In the genomic region with DNA sequence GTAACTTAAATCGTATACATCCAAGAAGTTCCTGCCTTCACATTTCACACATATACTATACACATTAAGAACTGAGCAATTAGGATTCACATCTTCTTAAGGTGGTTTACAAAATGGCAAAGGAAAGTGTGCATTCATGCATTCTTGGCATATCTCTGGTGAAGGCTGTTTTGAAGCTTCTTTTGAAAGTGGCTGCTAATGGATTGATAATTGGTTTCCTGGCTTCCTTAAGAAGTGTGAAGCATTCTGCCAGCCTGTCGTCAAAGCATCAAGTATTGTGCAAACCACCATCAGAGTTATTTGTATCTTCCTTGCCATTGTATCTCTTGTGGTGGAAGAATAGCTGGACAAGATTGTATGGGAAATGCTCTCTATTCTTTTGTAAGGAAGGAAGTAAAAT, we compare ENCODE assay signal across 30 cellular contexts.
"Had no signal": no experiment of that assay in that cellular context is flagged by ENCODE, and none has a peak within 500 bp of the region (broad histone marks: within the 10 kb centered on the region; RNA-seq: fewer than 3 reads in every experiment).

No MANE protein-coding gene starts in this region.

- H3K9me3 Mint-ChIP-seq: activated CD4-positive, alpha-beta memory T cell treated with anti-CD3 and anti-CD28 coated beads for 36 hours; activated CD4-positive, alpha-beta T cell treated with anti-CD3 and anti-CD28 coated beads, Interleukin-2, amount 10 ng/mL, durations not matched to agents 24 days and 14 days; activated naive CD4-positive, alpha-beta T cell treated with anti-CD3 and anti-CD28 coated beads for 36 hours; activated naive CD4-positive, alpha-beta T cell treated with anti-CD3 and anti-CD28 coated beads, Interleukin-2, amount 50 U/mL, for 24 hours; activated naive CD8-positive, alpha-beta T cell treated with anti-CD3 and anti-CD28 coated beads for 36 hours; activated naive CD8-positive, alpha-beta T cell treated with anti-CD3 and anti-CD28 coated beads, Interleukin-2, amount 50 U/mL, for 24 hours; activated T-helper 1 cell treated with anti-CD3 and anti-CD28 coated beads, Interleukin-12 subunit alpha, Interleukin-12 subunit beta, Interleukin-2, Interleukin-4 antibody, amounts not matched to agents 30 ng/mL and 10 ng/mL and 1 ng/mL, durations not matched to agents 14 hours and 24 hours and 36 hours; activated T-helper 2 cell treated with anti-CD3 and anti-CD28 coated beads, Interferon-gamma antibody, Interleukin-2, Interleukin-4, amounts not matched to agents 10 μg/mL and 5 μg/mL and 100 μg/mL, durations not matched to agents 14 hours and 24 hours and 36 hours; central memory CD8-positive, alpha-beta T cell; dendritic cell treated with granulocyte-macrophage colony-stimulating factor and Interleukin-4, amounts not matched to agents 40 ng/mL and 50 ng/mL, for 4 days had no signal

- H3K27me3 Mint-ChIP-seq: activated CD8-positive, alpha-beta memory T cell treated with anti-CD3 and anti-CD28 coated beads, Interleukin-2, amount 10 ng/mL, durations not matched to agents 7 days and 5 days had no signal

- H3K9me3 ChIP-seq: adrenal gland, esophagus muscularis mucosa, gastroesophageal sphincter had no signal

- H3K36me3 ChIP-seq: adrenal gland, brain microvascular endothelial cell, esophagus muscularis mucosa, gastroesophageal sphincter had no signal

- ATAC-seq: activated CD4-positive, alpha-beta T cell treated with anti-CD3 and anti-CD28 coated beads for 36 hours; activated CD8-positive, alpha-beta memory T cell treated with anti-CD3 and anti-CD28 coated beads, Interleukin-2, amount 10 ng/mL, durations not matched to agents 7 days and 5 days; activated CD8-positive, alpha-beta T cell treated with anti-CD3 and anti-CD28 coated beads, Interleukin-2, amount 10 ng/mL, durations not matched to agents 7 days and 5 days; activated naive CD8-positive, alpha-beta T cell treated with anti-CD3 and anti-CD28 coated beads, Interleukin-2, amount 50 U/mL, for 24 hours; foreskin keratinocyte; gastroesophageal sphincter had no signal

- H3K27ac ChIP-seq: adrenal gland, brain microvascular endothelial cell, coronary artery, dorsolateral prefrontal cortex, esophagus muscularis mucosa, foreskin keratinocyte, gastroesophageal sphincter had no signal

- H3K4me1 ChIP-seq: adrenal gland, esophagus muscularis mucosa, gastroesophageal sphincter had no signal

- H3K27me3 ChIP-seq: adrenal gland, brain microvascular endothelial cell, dorsolateral prefrontal cortex, foreskin keratinocyte had no signal

- H3K36me3 Mint-ChIP-seq: activated CD4-positive, alpha-beta memory T cell treated with anti-CD3 and anti-CD28 coated beads for 36 hours; activated CD8-positive, alpha-beta memory T cell treated with anti-CD3 and anti-CD28 coated beads, Interleukin-2, amount 10 ng/mL, durations not matched to agents 7 days and 5 days; activated naive CD4-positive, alpha-beta T cell treated with anti-CD3 and anti-CD28 coated beads, Interleukin-2, amount 50 U/mL, for 24 hours; activated naive CD8-positive, alpha-beta T cell treated with anti-CD3 and anti-CD28 coated beads for 36 hours had no signal

- H3K27ac Mint-ChIP-seq: activated CD4-positive, alpha-beta memory T cell treated with anti-CD3 and anti-CD28 coated beads for 36 hours; activated CD4-positive, alpha-beta T cell treated with anti-CD3 and anti-CD28 coated beads for 36 hours; activated CD4-positive, alpha-beta T cell treated with anti-CD3 and anti-CD28 coated beads, Interleukin-2, amount 10 ng/mL, durations not matched to agents 24 days and 14 days; activated CD8-positive, alpha-beta memory T cell treated with anti-CD3 and anti-CD28 coated beads, Interleukin-2, amount 10 ng/mL, durations not matched to agents 7 days and 5 days; activated CD8-positive, alpha-beta T cell treated with anti-CD3 and anti-CD28 coated beads, Interleukin-2, amount 10 ng/mL, durations not matched to agents 7 days and 5 days; activated naive CD4-positive, alpha-beta T cell treated with anti-CD3 and anti-CD28 coated beads for 36 hours; activated naive CD4-positive, alpha-beta T cell treated with anti-CD3 and anti-CD28 coated beads, Interleukin-2, amount 50 U/mL, for 24 hours; activated naive CD8-positive, alpha-beta T cell treated with anti-CD3 and anti-CD28 coated beads for 36 hours; activated naive CD8-positive, alpha-beta T cell treated with anti-CD3 and anti-CD28 coated beads, Interleukin-2, amount 50 U/mL, for 24 hours; activated T-helper 1 cell treated with anti-CD3 and anti-CD28 coated beads, Interleukin-12 subunit alpha, Interleukin-12 subunit beta, Interleukin-2, Interleukin-4 antibody, amounts not matched to agents 30 ng/mL and 10 ng/mL and 1 ng/mL, durations not matched to agents 14 hours and 24 hours and 36 hours; activated T-helper 2 cell treated with anti-CD3 and anti-CD28 coated beads, Interferon-gamma antibody, Interleukin-2, Interleukin-4, amounts not matched to agents 10 μg/mL and 5 μg/mL and 100 μg/mL, durations not matched to agents 14 hours and 24 hours and 36 hours; dendritic cell treated with granulocyte-macrophage colony-stimulating factor and Interleukin-4, amounts not matched to agents 40 ng/mL and 50 ng/mL, for 4 days had no signal

- H3K4me3 ChIP-seq: adrenal gland, coronary artery, dorsolateral prefrontal cortex, esophagus muscularis mucosa, gastroesophageal sphincter had no signal

- DNase-seq: activated CD4-positive, alpha-beta memory T cell treated with anti-CD3 and anti-CD28 coated beads for 36 hours; activated CD4-positive, alpha-beta T cell treated with anti-CD3 and anti-CD28 coated beads for 36 hours; activated CD4-positive, alpha-beta T cell treated with anti-CD3 and anti-CD28 coated beads, Interleukin-2, amount 10 ng/mL, durations not matched to agents 24 days and 14 days; activated CD4-positive, CD25-positive, alpha-beta regulatory T cell; activated CD4-positive, CD25-positive, alpha-beta regulatory T cell treated with anti-CD3 and anti-CD28 coated beads, Interleukin-2, amount 50 U/mL, for 72 hours; activated CD8-positive, alpha-beta memory T cell treated with anti-CD3 and anti-CD28 coated beads, Interleukin-2, amount 10 ng/mL, durations not matched to agents 7 days and 5 days; activated CD8-positive, alpha-beta memory T cell treated with anti-CD3 and anti-CD28 coated beads, Interleukin-2, amount 50 U/mL, for 4 hours; activated CD8-positive, alpha-beta T cell treated with anti-CD3 and anti-CD28 coated beads, Interleukin-2, amount 10 ng/mL, durations not matched to agents 7 days and 5 days; activated effector memory CD4-positive, alpha-beta T cell treated with anti-CD3 and anti-CD28 coated beads, Interleukin-2, amount 50 U/mL, for 16 hours; activated naive CD4-positive, alpha-beta T cell treated with anti-CD3 and anti-CD28 coated beads for 36 hours; activated naive CD8-positive, alpha-beta T cell treated with anti-CD3 and anti-CD28 coated beads for 36 hours; activated naive CD8-positive, alpha-beta T cell treated with anti-CD3 and anti-CD28 coated beads, Interleukin-2, amount 50 U/mL, for 24 hours; activated T-cell treated with anti-CD3 and anti-CD28 coated beads, Interleukin-2, amount 50 U/mL, for 1 hour; activated T-cell treated with anti-CD3 and anti-CD28 coated beads, Interleukin-2, amount 50 U/mL, for 48 hours; aorta; brain microvascular endothelial cell; dorsolateral prefrontal cortex; effector memory CD4-positive, alpha-beta T cell; erythroblast; foreskin keratinocyte; T-helper 2 cell had no signal

- H3K4me3 Mint-ChIP-seq: activated CD4-positive, alpha-beta memory T cell treated with anti-CD3 and anti-CD28 coated beads for 36 hours; activated CD4-positive, alpha-beta T cell treated with anti-CD3 and anti-CD28 coated beads for 36 hours; activated CD4-positive, alpha-beta T cell treated with anti-CD3 and anti-CD28 coated beads, Interleukin-2, amount 10 ng/mL, durations not matched to agents 24 days and 14 days; activated CD8-positive, alpha-beta memory T cell treated with anti-CD3 and anti-CD28 coated beads, Interleukin-2, amount 10 ng/mL, durations not matched to agents 7 days and 5 days; activated CD8-positive, alpha-beta T cell treated with anti-CD3 and anti-CD28 coated beads, Interleukin-2, amount 10 ng/mL, durations not matched to agents 7 days and 5 days; activated naive CD4-positive, alpha-beta T cell treated with anti-CD3 and anti-CD28 coated beads for 36 hours; activated naive CD4-positive, alpha-beta T cell treated with anti-CD3 and anti-CD28 coated beads, Interleukin-2, amount 50 U/mL, for 24 hours; activated naive CD8-positive, alpha-beta T cell treated with anti-CD3 and anti-CD28 coated beads for 36 hours; activated naive CD8-positive, alpha-beta T cell treated with anti-CD3 and anti-CD28 coated beads, Interleukin-2, amount 50 U/mL, for 24 hours; activated T-helper 1 cell treated with anti-CD3 and anti-CD28 coated beads, Interleukin-12 subunit alpha, Interleukin-12 subunit beta, Interleukin-2, Interleukin-4 antibody, amounts not matched to agents 30 ng/mL and 10 ng/mL and 1 ng/mL, durations not matched to agents 14 hours and 24 hours and 36 hours; central memory CD8-positive, alpha-beta T cell; dendritic cell treated with granulocyte-macrophage colony-stimulating factor and Interleukin-4, amounts not matched to agents 40 ng/mL and 50 ng/mL, for 4 days had no signal

- H3K4me1 Mint-ChIP-seq: activated CD4-positive, alpha-beta T cell treated with anti-CD3 and anti-CD28 coated beads for 36 hours; activated CD4-positive, alpha-beta T cell treated with anti-CD3 and anti-CD28 coated beads, Interleukin-2, amount 10 ng/mL, durations not matched to agents 24 days and 14 days; activated CD8-positive, alpha-beta memory T cell treated with anti-CD3 and anti-CD28 coated beads, Interleukin-2, amount 10 ng/mL, durations not matched to agents 7 days and 5 days; activated naive CD4-positive, alpha-beta T cell treated with anti-CD3 and anti-CD28 coated beads, Interleukin-2, amount 50 U/mL, for 24 hours; activated naive CD8-positive, alpha-beta T cell treated with anti-CD3 and anti-CD28 coated beads for 36 hours; activated naive CD8-positive, alpha-beta T cell treated with anti-CD3 and anti-CD28 coated beads, Interleukin-2, amount 50 U/mL, for 24 hours; central memory CD8-positive, alpha-beta T cell had no signal
